Comparison of ENCODE assay signal across 8 cellular contexts in the genomic region with DNA sequence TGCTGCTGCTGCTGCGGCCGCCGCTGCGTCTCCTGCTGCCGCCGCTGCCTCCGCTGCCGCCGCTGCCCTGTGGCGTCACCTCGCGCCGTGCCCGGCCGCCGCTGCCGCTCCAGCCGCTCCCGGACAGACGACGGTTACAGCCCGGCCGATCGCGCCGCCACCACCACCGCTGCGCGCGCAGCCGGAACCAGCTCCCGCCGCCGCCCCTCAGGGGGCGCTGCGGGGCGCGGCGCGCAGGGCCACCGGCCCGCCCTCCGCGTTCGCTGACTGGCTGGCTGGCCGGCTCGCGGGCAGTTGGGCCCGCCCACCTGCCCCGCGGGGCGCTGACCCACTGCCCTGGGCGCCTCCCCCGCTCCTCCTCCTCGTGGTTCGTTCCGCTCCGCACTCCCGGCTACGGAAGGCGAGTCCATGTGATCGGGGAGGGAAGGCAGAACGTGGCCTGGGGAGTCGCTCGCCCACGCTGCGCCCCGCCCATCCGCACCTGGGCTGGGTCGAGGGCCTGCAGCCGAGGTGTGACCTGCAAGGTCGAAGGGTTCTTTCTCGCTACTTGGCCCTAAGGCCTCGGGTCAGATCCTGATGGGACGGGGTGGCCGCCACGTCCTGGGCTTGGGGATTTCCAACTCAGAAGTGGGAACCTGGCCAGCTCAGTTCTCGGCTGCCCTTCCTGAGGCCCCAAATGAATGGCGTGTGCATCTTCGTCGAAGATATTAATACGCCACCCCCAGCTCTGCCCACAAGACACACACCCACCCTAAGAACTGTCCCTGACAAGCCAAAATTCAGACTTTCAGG. TPM values are rescaled to one million over a fixed set of nuclear protein-coding genes. Genes with fewer than 3 reads are reported as not detected.
A peak's percentile ranks its signal among the peaks of the same experiment; 100 is the strongest.
DNase-seq lines count a peak whose midpoint lies in the region; FAIRE-seq and TF ChIP-seq lines count a peak whose summit lies in the region.

A gene (minus strand): TSS at position 185 of the 792 bp plus-strand sequence. CDS start 19,303 bp downstream, outside the sequence.

- no peaks in the 10 kb centered on the region for H3K36me3 ChIP-seq in Loucy (ENCODE audit: insufficient read depth, low read length)

- no peaks in the 10 kb centered on the region for H3K9me3 Mint-ChIP-seq in neural crest cell

- peak; percentile 30 for FAIRE-seq in H54 (lab: Jason Lieb, UNC)

- peak; percentile 91 for TF ChIP-seq POLR2A in H54 (IDR thresholded peaks at IDR 0.05; ENCODE audit: low read depth, low read length)

- peaks cover 38% of the 10 kb centered on the region for H3K4me1 Mint-ChIP-seq in neural crest cell

- no peaks in the 10 kb centered on the region for H3K27me3 ChIP-seq in Loucy (ENCODE audit: insufficient read depth, low read length, poor library complexity, severe bottlenecking)

- peaks cover 66% of the 10 kb centered on the region for H3K4me1 ChIP-seq in Loucy (ENCODE audit: insufficient read depth, low read length, poor library complexity, severe bottlenecking)

- H3K9me3 ChIP-seq in Loucy (ENCODE audit: insufficient read depth, low read depth, low read length) = no peaks in the 10 kb centered on the region

- H3F3A ChIP-seq in Loucy (ENCODE audit: low read depth) = peaks cover 11% of the 10 kb centered on the region; the same call in 1 of the 2 replicates

- peak within 1 kb of the TSS; percentile 97 for H3K4me3 Mint-ChIP-seq in neural crest cell

- peak within 1 kb of the TSS; percentile 97 for H3K27ac Mint-ChIP-seq in neural crest cell (ENCODE audit: unreplicated experiment)

- H4K20me1 ChIP-seq in Loucy (ENCODE audit: insufficient read depth, low read length, poor library complexity, severe bottlenecking) = peaks cover 42% of the 10 kb centered on the region

- peaks cover 49% of the 10 kb centered on the region for H3K79me2 ChIP-seq in Loucy (ENCODE audit: insufficient read depth, low read length)

- H3K9me2 ChIP-seq in Loucy (replicated peaks; ENCODE audit: low read depth, low read length) = no peaks in the 10 kb centered on the region

- DNase-seq in GDM1 (lab: John Stamatoyannopoulos, UW) (peak; percentile 95), H54 (ENCODE audit: insufficient read length, low spot score) (peak; percentile 86), SHP77 (lab: John Stamatoyannopoulos, UW) (peak; percentile 94 to 95), foreskin fibroblast (peak; percentile 96 to 99), neural crest cell (ENCODE audit: low read depth, low spot score) (peak; percentile 86), stromal cell of bone marrow (ENCODE audit: low read depth) (peak; percentile 88)
- peak; percentile 65 for DNase-seq in activated gamma-delta T cell treated with anti-CD3 and anti-CD28 coated beads, Interleukin-2, amount 50 U/mL, for 16 hours (ENCODE audit: low read depth)

- H3K4me3 ChIP-seq in Loucy (ENCODE audit: low read length, poor library complexity, severe bottlenecking) (peak within 1 kb of the TSS; percentile 83), foreskin fibroblast (ENCODE audit: low read depth in 1 of 2, low read length in 2 of 2) (peak within 1 kb of the TSS; percentile 70 to 99)

- peak within 1 kb of the TSS; percentile 49; the same call in 1 of the 2 replicates for H2AFZ ChIP-seq in Loucy (ENCODE audit: low read length)

- TF ChIP-seq CTCF in Loucy (conservative IDR thresholded peaks at IDR 0.05; ENCODE audit: low read length) (peak; percentile 39), foreskin fibroblast (IDR thresholded peaks at IDR 0.05; ENCODE audit: low read depth, low read length) (no peak), neural crest cell (conservative IDR thresholded peaks at IDR 0.05) (peak; percentile 65)

- peak within 1 kb of the TSS; percentile 96 for H3K4me2 ChIP-seq in Loucy (ENCODE audit: low read depth, low read length, poor library complexity, severe bottlenecking)

- peak within 1 kb of the TSS; percentile 88 for H3K9ac ChIP-seq in Loucy (ENCODE audit: low read depth, low read length, poor library complexity, severe bottlenecking)

- no peaks in the 10 kb centered on the region for H3K27me3 Mint-ChIP-seq in neural crest cell (ENCODE audit: low read depth)

- H3K36me3 Mint-ChIP-seq in neural crest cell (ENCODE audit: low read depth) = no peaks in the 10 kb centered on the region

RNA-seq across cellular contexts. Expression of the gene that starts here (rescaled TPM):
- 189 and 190 TPM in 2 replicates for total RNA-seq in neural crest cell

Comparison
In these comparisons a context has a peak if more than half of its experiments do, and no peak if none do; other contexts are left out.
1. Peak in every context shown above with its lines: DNase-seq and H3K4me3 ChIP-seq.